ENCODE assay signal across 28 cellular contexts in the genomic region with DNA sequence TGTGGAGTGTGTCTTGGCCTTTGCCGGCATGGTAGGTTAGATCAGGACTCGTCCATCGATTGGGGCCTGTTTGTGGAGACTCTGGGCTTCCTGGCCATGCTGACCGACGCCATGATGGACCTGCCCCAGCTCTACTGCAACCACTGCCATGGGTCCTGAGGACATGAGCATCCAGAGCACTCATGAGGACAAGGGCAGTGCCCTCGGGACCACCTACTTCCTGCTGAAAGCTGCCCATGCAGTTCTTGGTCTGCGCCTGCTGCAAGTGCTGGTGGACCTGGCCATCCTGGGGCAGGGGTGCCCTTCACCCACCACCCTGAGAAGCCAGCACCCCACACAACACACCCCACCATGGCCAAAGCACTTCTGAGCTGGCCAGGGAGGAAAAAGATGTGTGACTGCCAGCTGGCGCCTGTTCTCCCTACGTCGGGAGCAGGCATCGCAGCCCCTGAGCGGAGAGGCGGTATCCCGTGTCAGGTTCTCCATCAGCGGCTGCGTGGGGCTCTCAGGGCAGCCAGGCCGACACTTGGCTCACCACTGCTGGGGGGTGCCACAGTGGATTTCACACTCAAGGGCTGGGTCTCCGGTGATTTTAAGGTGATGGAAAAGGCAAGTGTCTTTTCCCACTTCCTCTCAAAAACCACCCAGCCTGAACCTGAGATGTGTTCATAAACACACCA.
"Had no signal": no experiment of that assay in that cellular context is flagged by ENCODE, and none has a peak within 500 bp of the region (broad histone marks: within the 10 kb centered on the region; RNA-seq: fewer than 3 reads in every experiment).

No MANE protein-coding gene starts in this region.

- H3K36me3 ChIP-seq: heart right ventricle, lower lobe of right lung, neutrophil, right lobe of liver, tibial artery, upper lobe of right lung had no signal

- DNase-seq: heart right ventricle; hippocampal formation; kidney glomerular epithelial cell; left cardiac atrium; lower lobe of right lung; mammary epithelial cell; mesendoderm; naive B cell; occipital lobe; psoas muscle; right lobe of liver; stimulated activated CD4-positive, alpha-beta T cell treated with anti-CD3 and anti-CD28 coated beads, Interleukin-1b, Interleukin-23, amount 100 ng/mL, for 48 hours; stimulated activated CD4-positive, alpha-beta T cell treated with anti-CD3 and anti-CD28 coated beads, Interleukin-2, amount 100 ng/mL, for 48 hours; stimulated activated CD4-positive, alpha-beta T cell treated with anti-CD3 and anti-CD28 coated beads, Interleukin-4, amount 100 ng/mL, for 4 hours; stimulated activated CD8-positive, alpha-beta memory T cell treated with anti-CD3 and anti-CD28 coated beads, Interleukin-4, amount 100 ng/mL, for 48 hours; stimulated activated naive B cell treated with anti-CD40 and anti-IgM and Interleukin-4, amounts not matched to agents 10 μg/mL and 1 μg/mL and 100 μg/mL, for 72 hours; testis; tibial artery; trophoblast cell; upper lobe of right lung had no signal

- H3K4me1 ChIP-seq: lower lobe of right lung, parathyroid adenoma, psoas muscle, right lobe of liver, tibial artery, upper lobe of right lung had no signal

- H3K27me3 Mint-ChIP-seq: naive B cell; stimulated activated naive B cell treated with anti-CD40 and anti-IgM and Interleukin-4, amounts not matched to agents 10 μg/mL and 1 μg/mL and 100 μg/mL, for 72 hours; stimulated activated naive CD8-positive, alpha-beta T cell treated with anti-CD3 and anti-CD28 coated beads, Interleukin-15, Interleukin-2, amounts not matched to agents 100 ng/mL and 50 ng/mL, for 24 hours had no signal

- H3K4me1 Mint-ChIP-seq: naive B cell, nephron had no signal

- H3K36me3 Mint-ChIP-seq: naive B cell; stimulated activated naive B cell treated with anti-CD40 and anti-IgM and Interleukin-4, amounts not matched to agents 10 μg/mL and 1 μg/mL and 100 μg/mL, for 72 hours had no signal

- H3K27ac ChIP-seq: heart right ventricle, lower lobe of right lung, neutrophil, parathyroid adenoma, psoas muscle, right lobe of liver, testis, tibial artery, upper lobe of right lung had no signal

- H3K79me2 ChIP-seq: parathyroid adenoma had no signal

- H3K4me2 ChIP-seq: smooth muscle cell had no signal

- H3K9me3 ChIP-seq: heart right ventricle, lower lobe of right lung, neutrophil, psoas muscle, right lobe of liver, testis, tibial artery, upper lobe of right lung had no signal

- H3K9me3 Mint-ChIP-seq: mesothelial cell of epicardium; nephron; neural crest cell; stimulated activated naive B cell treated with anti-CD40 and anti-IgM and Interleukin-4, amounts not matched to agents 10 μg/mL and 1 μg/mL and 100 μg/mL, for 72 hours; stimulated activated naive CD8-positive, alpha-beta T cell treated with anti-CD3 and anti-CD28 coated beads, Interleukin-15, Interleukin-2, amounts not matched to agents 100 ng/mL and 50 ng/mL, for 24 hours had no signal

- H3K27ac Mint-ChIP-seq: mesothelial cell of epicardium; naive B cell; nephron; stimulated activated naive B cell treated with anti-CD40 and anti-IgM and Interleukin-4, amounts not matched to agents 10 μg/mL and 1 μg/mL and 100 μg/mL, for 72 hours; stimulated activated naive CD8-positive, alpha-beta T cell treated with anti-CD3 and anti-CD28 coated beads, Interleukin-15, Interleukin-2, amounts not matched to agents 100 ng/mL and 50 ng/mL, for 24 hours had no signal

- H2AFZ ChIP-seq: parathyroid adenoma had no signal

- ATAC-seq: left cardiac atrium; left lobe of liver; psoas muscle; stimulated activated naive B cell treated with anti-CD40 and anti-IgM and Interleukin-4, amounts not matched to agents 10 μg/mL and 1 μg/mL and 100 μg/mL, for 72 hours; upper lobe of right lung had no signal

- H3K27me3 ChIP-seq: heart right ventricle, neutrophil, right lobe of liver, testis, tibial artery, upper lobe of right lung had no signal

- H3K4me3 ChIP-seq: heart right ventricle, lower lobe of right lung, psoas muscle, right lobe of liver, smooth muscle cell, testis, tibial artery, upper lobe of right lung had no signal

- H3K4me3 Mint-ChIP-seq: mesothelial cell of epicardium; naive B cell; nephron; neural crest cell; stimulated activated naive B cell treated with anti-CD40 and anti-IgM and Interleukin-4, amounts not matched to agents 10 μg/mL and 1 μg/mL and 100 μg/mL, for 72 hours; stimulated activated naive CD8-positive, alpha-beta T cell treated with anti-CD3 and anti-CD28 coated beads, Interleukin-15, Interleukin-2, amounts not matched to agents 100 ng/mL and 50 ng/mL, for 24 hours had no signal
